In genomic region chr2:158745067-158745865, GRCh38 we compare ENCODE assay signal across 8 cellular contexts. TPM values are rescaled to one million over a fixed set of nuclear protein-coding genes. Genes with fewer than 3 reads are reported as not detected.
DNase-seq lines count a peak whose midpoint lies in the region; ATAC-seq and TF ChIP-seq lines count a peak whose summit lies in the region.

No MANE protein-coding gene starts in this region.

- peak overlapping the region; percentile 34 for H3K4me2 ChIP-seq in H9 (ENCODE audit: insufficient read depth, insufficient read length, low read length)

- H3K79me1 ChIP-seq in H9 (ENCODE audit: insufficient read depth, low read depth, low read length, poor library complexity, severe bottlenecking) = no peaks in the 10 kb centered on the region

- DNase-seq in Daoy (ENCODE audit: low read depth) (peak; percentile 46), H9 (peak; percentile 74), NCI-H1436 (lab: John Stamatoyannopoulos, UW) (peak; percentile 55), WTC11 (ENCODE audit: low spot score) (peak; percentile 66), esophagus muscularis mucosa (ENCODE audit: extremely low spot score) (no peak), myocyte (ENCODE audit: low read depth) (peak; percentile 55), SKM-1 treated with dmso at 0.1 percent for 144 hours (lab: John Stamatoyannopoulos, UW; ENCODE audit: unreplicated experiment) (no peak), GM19238 (ENCODE audit: insufficient read length, low spot score) (no peak)

- no peak overlapping the region for H2BK120ac ChIP-seq in H9 (ENCODE audit: low read depth, low read length, poor library complexity, severe bottlenecking)

- no peak overlapping the region for H2BK20ac ChIP-seq in H9 (ENCODE audit: low read depth, low read length, poor library complexity, severe bottlenecking)

- H4K5ac ChIP-seq in H9 (ENCODE audit: insufficient read length, low read depth, low read length) = no peak overlapping the region

- H3K23ac ChIP-seq in H9 (ENCODE audit: insufficient read length, low read depth, low read length) = no peak overlapping the region

- no peak overlapping the region for H3T11ph ChIP-seq in H9 (ENCODE audit: low read length)

- H3K4me3 Mint-ChIP-seq in H9 (peak overlapping the region; percentile 59 to 76), WTC11 (peak overlapping the region; percentile 71)

- H3K4me3 ChIP-seq in esophagus muscularis mucosa = no peak overlapping the region

- POLR2A ChIA-PET in WTC11 (lab: Charles Lee) = interaction anchor here (0.7 to 2.1 kb wide), 4 partner anchors 9 to 712 kb away, joined by 3 to 6 read pairs (median 3); partner anchors contain the start of genes CCDC148 and PKP4

- no peaks in the 10 kb centered on the region for H3K23me2 ChIP-seq in H9 (ENCODE audit: insufficient read length, low read depth, low read length, poor library complexity, severe bottlenecking)

- no peak overlapping the region for H3K27ac ChIP-seq in H9 (ENCODE audit: insufficient read length, low read depth, low read length)
- H3K27ac ChIP-seq in esophagus muscularis mucosa (replicated peaks in 1 of 4) = peak overlapping the region in 2 of 4 donors; percentile 16 to 26

- H3K4me1 Mint-ChIP-seq in H9 (peaks cover 30 to 35% of the 10 kb centered on the region in 2 experiments), WTC11 (peaks cover 23% of the 10 kb centered on the region)

- no peak overlapping the region for H3K9ac ChIP-seq in H9 (ENCODE audit: extremely low read depth, insufficient read length, low read length)

- H3K36me3 Mint-ChIP-seq in H9 (ENCODE audit: insufficient read depth in 1 of 3, low read depth in 3 of 3) = no peaks in the 10 kb centered on the region
- H3K36me3 Mint-ChIP-seq in WTC11 = no peaks in the 10 kb centered on the region

- no peak overlapping the region for H4K8ac ChIP-seq in H9 (replicated peaks; ENCODE audit: insufficient read length, low read depth, low read length)

- H3K27ac Mint-ChIP-seq in H9 = peak overlapping the region; percentile 23 to 86 (median 58); a peak in 4 of 7 replicates
- H3K27ac Mint-ChIP-seq in WTC11 = 0 out of 2 replicates have a peak overlapping the region, but pooled peaks have one; percentile 25

- H3K4ac ChIP-seq in H9 (ENCODE audit: low read depth, low read length) = no peak overlapping the region

- no CpG with 5 or more reads among the region's 16 CpGs for WGBS in H9 (ENCODE audit: extremely low coverage, insufficient read length, low lambda C conversion rate)
- 44% methylated on average over 16 of the region's 16 CpGs for WGBS in esophagus muscularis mucosa

- H3K14ac ChIP-seq in H9 (ENCODE audit: insufficient read depth, low read length) = no peak overlapping the region

- no peaks in the 10 kb centered on the region for H3K36me3 ChIP-seq in esophagus muscularis mucosa

- TF ChIP-seq CTCF in H9 (conservative IDR thresholded peaks at IDR 0.05) (peak; percentile 76), WTC11 (IDR thresholded peaks at IDR 0.05) (peak; percentile 5; the same call in 1 of the 2 replicates), esophagus muscularis mucosa (IDR thresholded peaks at IDR 0.05) (peak; percentile 48 to 59 (median 52))

- no peak overlapping the region for H2AFZ ChIP-seq in H9 (ENCODE audit: low read length)

- peaks cover 4% of the 10 kb centered on the region for H3K27me3 Mint-ChIP-seq in H9 (ENCODE audit: low read depth)
- peaks cover 8% of the 10 kb centered on the region for H3K27me3 Mint-ChIP-seq in WTC11 (ENCODE audit: low read depth)

- CTCF ChIA-PET in WTC11 (lab: Charles Lee) = interaction anchor here (0.5 to 8.1 kb wide), 52 partner anchors 8 to 949 kb away, joined by 3 to 132 read pairs (median 5); partner anchors contain the start of genes CCDC148 and PKP4

- H4K20me1 ChIP-seq in H9 (ENCODE audit: control insufficient read depth, insufficient read depth, insufficient read length) = no peaks in the 10 kb centered on the region

- H3K9me3 Mint-ChIP-seq in H9 (no peaks in the 10 kb centered on the region), WTC11 (no peaks in the 10 kb centered on the region)

- H3K79me2 ChIP-seq in H9 (ENCODE audit: insufficient read depth, low read length) = no peaks in the 10 kb centered on the region

- no peak overlapping the region for H2BK15ac ChIP-seq in H9 (ENCODE audit: low read depth, low read length)

- no peak for TF ChIP-seq EP300 in esophagus muscularis mucosa (IDR thresholded peaks at IDR 0.05)

- H2BK5ac ChIP-seq in H9 (ENCODE audit: insufficient read length, low read length) = no peak overlapping the region

- H2BK12ac ChIP-seq in H9 (ENCODE audit: insufficient read length, low read depth, low read length) = no peak overlapping the region

- TF ChIP-seq POLR2A in esophagus muscularis mucosa (IDR thresholded peaks at IDR 0.05; ENCODE audit: low read depth) = no peak

- no peak overlapping the region for H3K56ac ChIP-seq in H9 (ENCODE audit: insufficient read length, low read depth, low read length)

- no peak overlapping the region for H4K91ac ChIP-seq in H9 (ENCODE audit: insufficient read length, low read depth, low read length)

- H3K9me3 ChIP-seq in H9 (ENCODE audit: control insufficient read depth, low read depth, low read length) (no peaks in the 10 kb centered on the region), esophagus muscularis mucosa (no peaks in the 10 kb centered on the region)

- H2AK5ac ChIP-seq in H9 (ENCODE audit: insufficient read length, low read length) = no peak overlapping the region

- H3K4me1 ChIP-seq in H9 (ENCODE audit: insufficient read depth, low read length) = no peaks in the 10 kb centered on the region; the same call in 1 of the 2 replicates
- H3K4me1 ChIP-seq in esophagus muscularis mucosa = peaks cover 0 to 24% (median 9%) of the 10 kb centered on the region in 4 donors

- intact Hi-C loops in esophagus muscularis mucosa (cut with DNase I) = loop anchor here (5.0 kb wide), 1 partner anchor 563 kb away; no protein-coding TSS in a partner anchor

- peak; percentile 82 for ATAC-seq in WTC11

- H3K18ac ChIP-seq in H9 (ENCODE audit: insufficient read length, low read depth, low read length) = no peak overlapping the region

- H3K27me3 ChIP-seq in H9 (ENCODE audit: insufficient read depth, low read length) = no peaks in the 10 kb centered on the region
- H3K27me3 ChIP-seq in esophagus muscularis mucosa = peaks cover 0 to 29% (median 0%) of the 10 kb centered on the region in 4 donors

TF ChIP-seq in WTC11, 78 proteins besides CTCF, POLR2A, EP300 and RAD21 (continues in another document):
- TF ChIP-seq ZNF423 (CRISPR knock-in tag; IDR thresholded peaks at IDR 0.05) (0 out of 2 replicates have a peak, but pooled peaks have one; percentile 20), FOXP4 (CRISPR knock-in tag; IDR thresholded peaks at IDR 0.05) (0 out of 2 replicates have a peak, but pooled peaks have one; percentile 11), EMX1 (CRISPR knock-in tag; IDR thresholded peaks at IDR 0.05) (no peak), HMGXB4 (CRISPR knock-in tag; IDR thresholded peaks at IDR 0.05) (0 out of 2 replicates have a peak, but pooled peaks have one; percentile 37), ZNF396 (CRISPR knock-in tag; IDR thresholded peaks at IDR 0.05; ENCODE audit: borderline replicate concordance) (0 out of 2 replicates have a peak, but pooled peaks have one; percentile 40), TEAD1 (CRISPR knock-in tag; IDR thresholded peaks at IDR 0.05) (peak; percentile 11; the same call in 1 of the 2 replicates), E2F5 (CRISPR knock-in tag; IDR thresholded peaks at IDR 0.05) (peak; percentile 79)

RNA-seq across cellular contexts. Expression of gene DAPL1, which starts 49.9 kb away (rescaled TPM):
- total RNA-seq in Daoy (2014; rRNA removed; shearing (Covaris generic)) = not detected in 2 replicates
- total RNA-seq in H9 (2021) (not detected in 2 replicates), WTC11 (2021) (not detected in 3 replicates), esophagus muscularis mucosa (not detected), myocyte (0.73 TPM in 1 of 2 replicates, not detected in the other)
- 2.4 TPM for polyA plus RNA-seq in myocyte (2012)

Comparison
In these comparisons a context has a peak if more than half of its experiments do, and no peak if none do; other contexts are left out.
1. DNase-seq: peak in Daoy (single experiment), H9 (single experiment), NCI-H1436 (single experiment), WTC11 (single experiment) and myocyte (single experiment); none in esophagus muscularis mucosa (single experiment), SKM-1 treated with dmso at 0.1 percent for 144 hours (single experiment) and GM19238 (single experiment).
2. CTCF ChIP-seq: peak in every context shown above with its lines; median percentile 76 in H9; 52 in esophagus muscularis mucosa; 5 in WTC11.